8 cellular contexts compared by ENCODE assay signal in genomic region chr7:151087247-151088018, GRCh38. TPM values are rescaled to one million over a fixed set of nuclear protein-coding genes. Genes with fewer than 3 reads are reported as not detected.
DNase-seq lines count a peak whose midpoint lies in the region; ATAC-seq and TF ChIP-seq lines count a peak whose summit lies in the region.

No MANE protein-coding gene starts in this region.

- no peak for ATAC-seq in CD8-positive, alpha-beta T cell
- ATAC-seq in activated naive CD4-positive, alpha-beta T cell treated with anti-CD3 and anti-CD28 coated beads, Interleukin-2, amount 50 U/mL, for 72 hours, result peak; percentile 35 to 49
- ATAC-seq in HG02884 (IDR thresholded peaks at IDR 0.05; ENCODE audit: unreplicated experiment), result no peak

- CTCF ChIA-PET in CD8-positive, alpha-beta T cell (lab: Charles Lee), result interaction anchor here (0.9 to 1.4 kb wide), 4 partner anchors 9 to 209 kb away, joined by 3 to 4 read pairs (median 3); no protein-coding TSS in a partner anchor

- peak overlapping the region; percentile 88 for H3K4me3 Mint-ChIP-seq in CD8-positive, alpha-beta T cell

- H3K27me3 Mint-ChIP-seq in CD8-positive, alpha-beta T cell (ENCODE audit: low read depth), result peaks cover 22% of the 10 kb centered on the region

- peaks cover 39% of the 10 kb centered on the region for H3K4me1 Mint-ChIP-seq in CD8-positive, alpha-beta T cell (ENCODE audit: low read depth)

- H3K27ac Mint-ChIP-seq in CD8-positive, alpha-beta T cell, result peak overlapping the region; percentile 85
- H3K27ac Mint-ChIP-seq in activated naive CD4-positive, alpha-beta T cell treated with anti-CD3 and anti-CD28 coated beads, Interleukin-2, amount 50 U/mL, for 72 hours, result peak overlapping the region; percentile 57 to 61

- peaks cover 6% of the 10 kb centered on the region for H3K36me3 Mint-ChIP-seq in CD8-positive, alpha-beta T cell
- H3K36me3 Mint-ChIP-seq in activated naive CD4-positive, alpha-beta T cell treated with anti-CD3 and anti-CD28 coated beads, Interleukin-2, amount 50 U/mL, for 72 hours, result peaks cover 6 to 13% of the 10 kb centered on the region in 2 donors

- intact Hi-C loops in CD8-positive, alpha-beta T cell (cut with DNase I, micrococcal nuclease), result loop anchor here (1.0 to 10.0 kb wide), 5 partner anchors 23 to 1373 kb away; partner anchors contain the start of genes KCNH2 (in 1 of the 2) and ZNF467 (in 1 of the 2)

- H3K9me3 ChIP-seq in CD8-positive, alpha-beta T cell (ENCODE audit: low read length), result no peaks in the 10 kb centered on the region
- H3K9me3 ChIP-seq in cardiac muscle cell (ENCODE audit: low read depth) (no peaks in the 10 kb centered on the region), osteoblast (ENCODE audit: low read depth, low read length) (no peaks in the 10 kb centered on the region)

- peak overlapping the region; percentile 79 for H3K4me2 ChIP-seq in osteoblast (ENCODE audit: insufficient read depth, low read length)

- POLR2A ChIA-PET in CD8-positive, alpha-beta T cell (lab: Charles Lee), result interaction anchor here (1.2 kb wide), 1 partner anchor 22 kb away, joined by 3 read pairs; no protein-coding TSS in a partner anchor

- no peaks in the 10 kb centered on the region for H3K27me3 ChIP-seq in CD8-positive, alpha-beta T cell (ENCODE audit: insufficient read depth, low read length)
- H3K27me3 ChIP-seq in cardiac muscle cell, result no peaks in the 10 kb centered on the region
- H3K27me3 ChIP-seq in osteoblast (ENCODE audit: insufficient read depth, low read length), result no peaks in the 10 kb centered on the region

- peaks cover 43% of the 10 kb centered on the region for H3K4me1 ChIP-seq in CD8-positive, alpha-beta T cell (ENCODE audit: insufficient read depth, low read length)
- H3K4me1 ChIP-seq in cardiac muscle cell (ENCODE audit: low read depth) (peaks cover 26% of the 10 kb centered on the region), osteoblast (ENCODE audit: insufficient read depth, low read length) (peaks cover 36% of the 10 kb centered on the region)

- peak in 1 of 7 experiments; percentile 46 for DNase-seq in CD8-positive, alpha-beta T cell
- peak; percentile 80 for DNase-seq in GM20000 (ENCODE audit: low spot score)
- peak; percentile 82 for DNase-seq in NCI-H69 (lab: John Stamatoyannopoulos, UW)
- DNase-seq in activated naive CD4-positive, alpha-beta T cell treated with anti-CD3 and anti-CD28 coated beads, Interleukin-2, amount 50 U/mL, for 72 hours (ENCODE audit: low spot score in 2 of 2), result peak; percentile 46 to 74
- peak; percentile 70 to 75 for DNase-seq in cardiac muscle cell (ENCODE audit: low read depth in 1 of 2, low spot score in 1 of 2)
- peak; percentile 97 for DNase-seq in osteoblast (ENCODE audit: insufficient read length, low spot score, missing footprints)
- DNase-seq in central memory CD4-positive, alpha-beta T cell, result no peak

- no peaks in the 10 kb centered on the region for H3K9me3 Mint-ChIP-seq in CD8-positive, alpha-beta T cell
- no peaks in the 10 kb centered on the region for H3K9me3 Mint-ChIP-seq in activated naive CD4-positive, alpha-beta T cell treated with anti-CD3 and anti-CD28 coated beads, Interleukin-2, amount 50 U/mL, for 72 hours

- no peaks in the 10 kb centered on the region for H3K36me3 ChIP-seq in CD8-positive, alpha-beta T cell (ENCODE audit: insufficient read depth, low read length)
- H3K36me3 ChIP-seq in cardiac muscle cell (no peaks in the 10 kb centered on the region), osteoblast (ENCODE audit: insufficient read depth, low read length) (peaks cover 5% of the 10 kb centered on the region)

- peaks cover 35% of the 10 kb centered on the region for H4K20me1 ChIP-seq in osteoblast (ENCODE audit: insufficient read depth, low read length)

- peak overlapping the region; percentile 80 for H3K4me3 ChIP-seq in CD8-positive, alpha-beta T cell (ENCODE audit: low read depth, low read length)
- H3K4me3 ChIP-seq in cardiac muscle cell (peak overlapping the region; percentile 57), osteoblast (ENCODE audit: insufficient read depth, low read length) (peak overlapping the region; percentile 91)

- no peak for TF ChIP-seq CTCF in CD8-positive, alpha-beta T cell (IDR thresholded peaks at IDR 0.05)
- TF ChIP-seq CTCF in GM20000 (IDR thresholded peaks at IDR 0.05; ENCODE audit: extremely low read depth, missing control alignments), result peak; percentile 22
- peak; percentile 28 for TF ChIP-seq CTCF in cardiac muscle cell (IDR thresholded peaks at IDR 0.05; ENCODE audit: low read depth, low read length)
- TF ChIP-seq CTCF in osteoblast (IDR thresholded peaks at IDR 0.05; ENCODE audit: extremely low read depth, low read depth, low read length), result no peak

- peak overlapping the region; percentile 51 for H3K27ac ChIP-seq in CD8-positive, alpha-beta T cell (ENCODE audit: low read depth, low read length)
- H3K27ac ChIP-seq in cardiac muscle cell (peak overlapping the region; percentile 45), osteoblast (ENCODE audit: low read depth, low read length) (peak overlapping the region; percentile 79)

- peak overlapping the region; percentile 62 for H2AFZ ChIP-seq in osteoblast (ENCODE audit: low read length)

- peaks cover 62% of the 10 kb centered on the region for H3K79me2 ChIP-seq in osteoblast (ENCODE audit: insufficient read depth, low read length)

RNA-seq across cellular contexts. Expression of gene AGAP3, which starts 1.2 kb away (rescaled TPM):
- 10 to 100 TPM; 35.0 to 36.6 TPM for total RNA-seq in CD8-positive, alpha-beta T cell
- 10 to 100 TPM; 26.0 to 52.2 TPM for total RNA-seq in activated naive CD4-positive, alpha-beta T cell treated with anti-CD3 and anti-CD28 coated beads, Interleukin-2, amount 50 U/mL, for 72 hours
- total RNA-seq in cardiac muscle cell (66.4 and 115 TPM in 2 replicates), osteoblast (39.8 and 45.7 TPM in 2 replicates)
- polyA plus RNA-seq in cardiac muscle cell, result 106 and 124 TPM in 2 replicates

RNA-seq across cellular contexts. Expression of gene TMUB1, which starts 4.1 kb away (rescaled TPM):
- 10 to 100 TPM; 42.3 to 44.6 TPM for total RNA-seq in CD8-positive, alpha-beta T cell
- total RNA-seq in activated naive CD4-positive, alpha-beta T cell treated with anti-CD3 and anti-CD28 coated beads, Interleukin-2, amount 50 U/mL, for 72 hours, result 10 to 100 TPM; 25.8 to 60.5 TPM
- total RNA-seq in cardiac muscle cell (83.4 and 93.9 TPM in 2 replicates), osteoblast (17.4 and 18.1 TPM in 2 replicates)
- polyA plus RNA-seq in cardiac muscle cell, result 63.0 and 74.9 TPM in 2 replicates

RNA-seq across cellular contexts. Expression of gene FASTK, which starts 6.8 kb away (rescaled TPM):
- total RNA-seq in CD8-positive, alpha-beta T cell, result 10 to 100 TPM; 56.3 to 62.9 TPM
- total RNA-seq in activated naive CD4-positive, alpha-beta T cell treated with anti-CD3 and anti-CD28 coated beads, Interleukin-2, amount 50 U/mL, for 72 hours, result 10 to 100 TPM; 27.0 to 62.0 TPM
- total RNA-seq in cardiac muscle cell, result 165 and 175 TPM in 2 replicates
- polyA plus RNA-seq in cardiac muscle cell, result 145 and 227 TPM in 2 replicates
- total RNA-seq in osteoblast, result 87.6 and 95.2 TPM in 2 replicates

RNA-seq across cellular contexts. Expression of gene SLC4A2, which starts 28.0 kb away (rescaled TPM):
- 10 to 100 TPM; 25.5 to 29.1 TPM for total RNA-seq in CD8-positive, alpha-beta T cell
- 10 to 100 TPM; 48.9 to 99.6 TPM for total RNA-seq in activated naive CD4-positive, alpha-beta T cell treated with anti-CD3 and anti-CD28 coated beads, Interleukin-2, amount 50 U/mL, for 72 hours
- 269 and 288 TPM in 2 replicates for total RNA-seq in cardiac muscle cell
- polyA plus RNA-seq in cardiac muscle cell, result 118 and 144 TPM in 2 replicates
- total RNA-seq in osteoblast, result 52.2 and 61.5 TPM in 2 replicates

RNA-seq across cellular contexts. Expression of gene CDK5, which starts 29.7 kb away (rescaled TPM):
- 1 to 10 TPM; 1.9 to 2.7 TPM for total RNA-seq in CD8-positive, alpha-beta T cell
- 10 to 100 TPM; 13.0 to 19.4 TPM for total RNA-seq in activated naive CD4-positive, alpha-beta T cell treated with anti-CD3 and anti-CD28 coated beads, Interleukin-2, amount 50 U/mL, for 72 hours
- 17.8 and 35.6 TPM in 2 replicates for total RNA-seq in cardiac muscle cell
- 24.4 and 56.8 TPM in 2 replicates for polyA plus RNA-seq in cardiac muscle cell
- total RNA-seq in osteoblast, result 15.9 and 17.0 TPM in 2 replicates

Comparison
In these comparisons a context has a peak if more than half of its experiments do, and no peak if none do; other contexts are left out.
1. ATAC-seq: peak in activated naive CD4-positive, alpha-beta T cell treated with anti-CD3 and anti-CD28 coated beads, Interleukin-2, amount 50 U/mL, for 72 hours (2 of 2); none in CD8-positive, alpha-beta T cell (single experiment) and HG02884 (single experiment).
2. CTCF ChIP-seq: peak in GM20000 (single experiment) and cardiac muscle cell (single experiment); none in CD8-positive, alpha-beta T cell (single experiment) and osteoblast (single experiment).
3. Peak in every context shown above with its lines, with median percentiles within 50 percentile points of each other: H3K27ac ChIP-seq and H3K4me3 ChIP-seq.